In genomic region chr1:172120381-172120780, GRCh38 we compare ENCODE assay signal across 16 cellular contexts.
DNase-seq lines count a peak whose midpoint lies in the region; ATAC-seq and TF ChIP-seq lines count a peak whose summit lies in the region.
"Had no signal": no experiment of that assay in that cellular context is flagged by ENCODE, and none has a peak within 500 bp of the region (broad histone marks: within the 10 kb centered on the region; RNA-seq: fewer than 3 reads in every experiment).

No MANE protein-coding gene starts in this region.

- ATAC-seq in PC-3 = peak; percentile 78
- peak; percentile 27 for ATAC-seq in activated T-helper 17 cell treated with anti-CD3 and anti-CD28 coated beads, Interleukin-2, amount 50 U/mL, for 72 hours (replicated peaks)
- ATAC-seq in memory B cell (ENCODE audit: low read depth) = no peak
- no peak for ATAC-seq in GM18517 (IDR thresholded peaks at IDR 0.05; ENCODE audit: unreplicated experiment)
- no peak for ATAC-seq in HG03108 (IDR thresholded peaks at IDR 0.05; ENCODE audit: unreplicated experiment)
- no peak for ATAC-seq in HG03571 (IDR thresholded peaks at IDR 0.05; ENCODE audit: unreplicated experiment)

- H2AFZ ChIP-seq in PC-3 (ENCODE audit: low read length) (no peak overlapping the region), smooth muscle cell (ENCODE audit: low read depth) (no peak overlapping the region)

- H3K27me3 ChIP-seq in PC-3 (ENCODE audit: low read length) = no peaks in the 10 kb centered on the region
- H3K27me3 ChIP-seq in smooth muscle cell (ENCODE audit: low read depth) = no peaks in the 10 kb centered on the region

- H3K27me3 Mint-ChIP-seq in activated T-helper 17 cell treated with anti-CD3 and anti-CD28 coated beads, Interleukin-2, amount 50 U/mL, for 72 hours = no peaks in the 10 kb centered on the region
- H3K27me3 Mint-ChIP-seq in memory B cell = no peaks in the 10 kb centered on the region
- H3K27me3 Mint-ChIP-seq: B cell; CD4-positive, alpha-beta T cell; IgD-negative memory B cell had no signal

- no peak overlapping the region for H3K27ac Mint-ChIP-seq in activated T-helper 17 cell treated with anti-CD3 and anti-CD28 coated beads, Interleukin-2, amount 50 U/mL, for 72 hours
- H3K27ac Mint-ChIP-seq in memory B cell = peak overlapping the region; percentile 67
- H3K27ac Mint-ChIP-seq: B cell; CD4-positive, alpha-beta T cell had no signal

- H4K20me1 ChIP-seq in PC-3 (ENCODE audit: low read length) = no peaks in the 10 kb centered on the region
- H4K20me1 ChIP-seq in smooth muscle cell (ENCODE audit: low read depth) = no peaks in the 10 kb centered on the region

- intact Hi-C loops in PC-3 (cut with micrococcal nuclease) = no loop called here

- H3K36me3 ChIP-seq in PC-3 (ENCODE audit: low read depth, low read length) (no peaks in the 10 kb centered on the region), smooth muscle cell (ENCODE audit: low read depth) (no peaks in the 10 kb centered on the region)
- H3K36me3 ChIP-seq: HAP-1 had no signal

- DNase-seq in PC-3 (no peak), memory B cell (ENCODE audit: low spot score in 2 of 2) (no peak), smooth muscle cell (lab: John Stamatoyannopoulos, UW; ENCODE audit: unreplicated experiment) (no peak), T-helper 9 cell (no peak)
- DNase-seq: C1 segment of cervical spinal cord; Calu3; CD4-positive, alpha-beta T cell; DMS 273 treated with DMSO at 0.1 percent for 48 hours; DMS79 had no signal

- no peaks in the 10 kb centered on the region for H3K36me3 Mint-ChIP-seq in activated T-helper 17 cell treated with anti-CD3 and anti-CD28 coated beads, Interleukin-2, amount 50 U/mL, for 72 hours (ENCODE audit: low read depth)
- H3K36me3 Mint-ChIP-seq in memory B cell = peaks cover 7% of the 10 kb centered on the region

- H3K79me2 ChIP-seq in PC-3 (ENCODE audit: low read length) (no peaks in the 10 kb centered on the region), smooth muscle cell (ENCODE audit: low read depth) (no peaks in the 10 kb centered on the region)

- H3K9me3 ChIP-seq in PC-3 (ENCODE audit: low read length) (no peaks in the 10 kb centered on the region), smooth muscle cell (replicated peaks; ENCODE audit: low read depth) (no peaks in the 10 kb centered on the region)
- H3K9me3 ChIP-seq: HAP-1 had no signal

- no peak overlapping the region for H3K9ac ChIP-seq in PC-3 (ENCODE audit: low read length)
- no peak overlapping the region for H3K9ac ChIP-seq in smooth muscle cell (ENCODE audit: low read depth)

- H3K4me1 ChIP-seq in PC-3 (ENCODE audit: insufficient read depth, low read length) = no peaks in the 10 kb centered on the region
- no peaks in the 10 kb centered on the region for H3K4me1 ChIP-seq in smooth muscle cell (ENCODE audit: low read depth)
- H3K4me1 ChIP-seq: HAP-1 had no signal

- no peak overlapping the region for H3K4me2 ChIP-seq in PC-3 (ENCODE audit: low read length)
- H3K4me2 ChIP-seq in smooth muscle cell = peak overlapping the region; percentile 73

- no peak for TF ChIP-seq CTCF in PC-3 (conservative IDR thresholded peaks at IDR 0.05; ENCODE audit: low read depth, low read length)
- no peak for TF ChIP-seq CTCF in smooth muscle cell (IDR thresholded peaks at IDR 0.05; ENCODE audit: borderline replicate concordance, insufficient read depth, poor library complexity, severe bottlenecking)

- CTCF ChIA-PET in PC-3 (lab: Charles Lee) = no interaction called here

- no peak overlapping the region for H3K27ac ChIP-seq in PC-3 (ENCODE audit: low read length)
- H3K27ac ChIP-seq in smooth muscle cell (ENCODE audit: low read depth) = no peak overlapping the region

- no TSS peak for BruUV-seq in PC-3 (replicated peaks; lab: Mats Ljungman, UMichigan)

- no peak overlapping the region for H3K4me3 ChIP-seq in PC-3 (ENCODE audit: low read length)
- H3K4me3 ChIP-seq in smooth muscle cell = no peak overlapping the region
- H3K4me3 ChIP-seq: HAP-1 had no signal

- WGBS in smooth muscle cell (ENCODE audit: low lambda C conversion rate) = 79% methylated on average over 2 of the region's 2 CpGs

- H3F3A ChIP-seq in PC-3 (ENCODE audit: low read length, unreplicated experiment) (no peaks in the 10 kb centered on the region), smooth muscle cell (ENCODE audit: low read depth) (no peaks in the 10 kb centered on the region)

- H3K9me3 Mint-ChIP-seq in activated T-helper 17 cell treated with anti-CD3 and anti-CD28 coated beads, Interleukin-2, amount 50 U/mL, for 72 hours = peaks cover 7% of the 10 kb centered on the region
- H3K9me3 Mint-ChIP-seq in memory B cell = peaks cover 8% of the 10 kb centered on the region
- H3K9me3 Mint-ChIP-seq: CD4-positive, alpha-beta T cell had no signal

- H3K4me1 Mint-ChIP-seq in activated T-helper 17 cell treated with anti-CD3 and anti-CD28 coated beads, Interleukin-2, amount 50 U/mL, for 72 hours = peaks cover 31% of the 10 kb centered on the region
- peaks cover 29% of the 10 kb centered on the region for H3K4me1 Mint-ChIP-seq in memory B cell

- POLR2A ChIA-PET in PC-3 (lab: Charles Lee; ENCODE audit: unreplicated experiment) = no interaction called here

- no peaks in the 10 kb centered on the region; the same call in 1 of the 2 replicates for H3K9me2 ChIP-seq in PC-3 (replicated peaks; ENCODE audit: low read length)

- no peak overlapping the region for H3K4me3 Mint-ChIP-seq in activated T-helper 17 cell treated with anti-CD3 and anti-CD28 coated beads, Interleukin-2, amount 50 U/mL, for 72 hours
- H3K4me3 Mint-ChIP-seq in memory B cell = no peak overlapping the region
- H3K4me3 Mint-ChIP-seq: B cell; CD4-positive, alpha-beta T cell; IgD-negative memory B cell had no signal

Comparison
In these comparisons a context has a peak if more than half of its experiments do, and no peak if none do; other contexts are left out.
1. ATAC-seq: peak in PC-3 (single experiment) and activated T-helper 17 cell treated with anti-CD3 and anti-CD28 coated beads, Interleukin-2, amount 50 U/mL, for 72 hours (single experiment); none in memory B cell (single experiment), GM18517 (single experiment), HG03108 (single experiment) and HG03571 (single experiment).